20 cellular contexts compared by ENCODE assay signal in the genomic region with DNA sequence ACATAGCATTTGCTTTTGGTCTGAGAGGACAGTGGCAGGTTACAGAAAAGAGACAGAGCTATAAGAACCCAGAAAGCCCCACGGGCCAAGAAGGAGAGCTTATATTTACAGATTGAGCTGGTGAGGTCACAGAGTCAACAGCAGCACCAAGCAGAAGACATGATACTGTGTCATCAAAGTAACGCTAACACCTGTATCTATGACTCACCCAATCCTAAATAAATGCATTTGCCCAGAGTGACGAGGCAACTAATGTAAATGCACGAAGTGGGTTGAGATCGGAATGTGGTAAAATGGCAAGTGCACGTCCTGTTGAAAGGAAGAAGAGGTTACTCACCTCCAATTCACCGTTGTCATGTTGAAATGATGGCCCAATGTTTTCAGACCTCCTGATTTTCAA. TPM values are rescaled to one million over a fixed set of nuclear protein-coding genes. Genes with fewer than 3 reads are reported as not detected.
DNase-seq lines count a peak whose midpoint lies in the region; ATAC-seq, FAIRE-seq and TF ChIP-seq lines count a peak whose summit lies in the region.
"Had no signal": no experiment of that assay in that cellular context is flagged by ENCODE, and none has a peak within 500 bp of the region (broad histone marks: within the 10 kb centered on the region; RNA-seq: fewer than 3 reads in every experiment).

No MANE protein-coding gene starts in this region.

- H3K27me3 ChIP-seq in RWPE2 (ENCODE audit: insufficient read depth, poor library complexity, severe bottlenecking), result no peaks in the 10 kb centered on the region
- H3K27me3 ChIP-seq in foreskin keratinocyte, result no peaks in the 10 kb centered on the region

- no peaks in the 10 kb centered on the region for H3K4me1 ChIP-seq in RWPE2 (ENCODE audit: insufficient read depth, poor library complexity, severe bottlenecking)
- no peaks in the 10 kb centered on the region for H3K4me1 ChIP-seq in foreskin keratinocyte

- H3K27ac ChIP-seq in RWPE2 (ENCODE audit: poor library complexity, severe bottlenecking), result no peak overlapping the region
- H3K27ac ChIP-seq in foreskin keratinocyte, result no peak overlapping the region
- H3K27ac ChIP-seq: PC-9, SK-N-MC had no signal

- no peaks in the 10 kb centered on the region for H3K36me3 ChIP-seq in RWPE2 (ENCODE audit: low read depth)

- H3K4me1 Mint-ChIP-seq in activated CD8-positive, alpha-beta memory T cell treated with anti-CD3 and anti-CD28 coated beads, Interleukin-2, amount 10 ng/mL, durations not matched to agents 7 days and 5 days, result no peaks in the 10 kb centered on the region

- no peaks in the 10 kb centered on the region for H3K9me3 ChIP-seq in RWPE2 (ENCODE audit: severe bottlenecking)

- H3K36me3 Mint-ChIP-seq in activated CD8-positive, alpha-beta memory T cell treated with anti-CD3 and anti-CD28 coated beads, Interleukin-2, amount 10 ng/mL, durations not matched to agents 7 days and 5 days, result no peaks in the 10 kb centered on the region

- peak; percentile 9 for FAIRE-seq in HTR-8/SVneo (lab: Jason Lieb, UNC)

- no peak overlapping the region for H3K4me3 ChIP-seq in RWPE2 (ENCODE audit: severe bottlenecking)
- H3K4me3 ChIP-seq: PC-9, SK-N-MC had no signal

- no peaks in the 10 kb centered on the region for H3K9me3 Mint-ChIP-seq in activated CD8-positive, alpha-beta memory T cell treated with anti-CD3 and anti-CD28 coated beads, Interleukin-2, amount 10 ng/mL, durations not matched to agents 7 days and 5 days (ENCODE audit: low read depth)
- H3K9me3 Mint-ChIP-seq: HFFc6 had no signal

- ATAC-seq in RWPE2 (ENCODE audit: low read depth) (peak; percentile 73), foreskin keratinocyte (peak; percentile 85)
- ATAC-seq in activated CD8-positive, alpha-beta memory T cell treated with anti-CD3 and anti-CD28 coated beads, Interleukin-2, amount 10 ng/mL, durations not matched to agents 7 days and 5 days, result no peak
- ATAC-seq: Right ventricle myocardium inferior had no signal

- no peak for TF ChIP-seq CTCF in RWPE2 (IDR thresholded peaks at IDR 0.05; ENCODE audit: poor library complexity, severe bottlenecking)
- no peak for TF ChIP-seq CTCF in foreskin keratinocyte (conservative IDR thresholded peaks at IDR 0.05)

- H3K27me3 Mint-ChIP-seq in activated CD8-positive, alpha-beta memory T cell treated with anti-CD3 and anti-CD28 coated beads, Interleukin-2, amount 10 ng/mL, durations not matched to agents 7 days and 5 days, result peaks cover 10% of the 10 kb centered on the region

- H3K27ac Mint-ChIP-seq in activated CD8-positive, alpha-beta memory T cell treated with anti-CD3 and anti-CD28 coated beads, Interleukin-2, amount 10 ng/mL, durations not matched to agents 7 days and 5 days, result no peak overlapping the region
- H3K27ac Mint-ChIP-seq: HFFc6 had no signal

- DNase-seq in ELR (ENCODE audit: low read depth) (peak; percentile 17), HTR-8/SVneo (ENCODE audit: insufficient read length, low spot score) (no peak), RWPE2 (ENCODE audit: low spot score) (no peak), foreskin keratinocyte (peak; percentile 77 to 81), DMS79 treated with DMSO at 0.1 percent for 48 hours (lab: John Stamatoyannopoulos, UW) (no peak), NCI-H446 (lab: John Stamatoyannopoulos, UW) (no peak)
- DNase-seq in activated effector memory CD4-positive, alpha-beta T cell treated with anti-CD3 and anti-CD28 coated beads, Interleukin-2, amount 50 U/mL, for 16 hours, result no peak
- DNase-seq in activated CD8-positive, alpha-beta memory T cell treated with anti-CD3 and anti-CD28 coated beads, Interleukin-2, amount 10 ng/mL, durations not matched to agents 7 days and 5 days, result no peak
- DNase-seq: AML-193, COR-L47, DMS 273 treated with DMSO at 0.1 percent for 48 hours, H7, HFFc6, NCI-H1417, NCI-H187, NCI-H2107, NCI-H510A treated with DMSO at 0.1 percent for 48 hours, PC-9 had no signal

- no peak overlapping the region for H3K4me3 Mint-ChIP-seq in activated CD8-positive, alpha-beta memory T cell treated with anti-CD3 and anti-CD28 coated beads, Interleukin-2, amount 10 ng/mL, durations not matched to agents 7 days and 5 days
- H3K4me3 Mint-ChIP-seq: HFFc6 had no signal

- CTCF ChIA-PET in activated CD8-positive, alpha-beta memory T cell treated with anti-CD3 and anti-CD28 coated beads, Interleukin-2, amount 10 ng/mL, durations not matched to agents 7 days and 5 days (lab: Charles Lee), result no interaction called here

RNA-seq across cellular contexts. Expression of a gene that starts 6.7 kb away (rescaled TPM):
- 1.4 and 5.5 TPM in 2 replicates for total RNA-seq in foreskin keratinocyte
- 1.3 and 3.5 TPM in 2 replicates for polyA plus RNA-seq in foreskin keratinocyte
- total RNA-seq in activated CD8-positive, alpha-beta memory T cell treated with anti-CD3 and anti-CD28 coated beads, Interleukin-2, amount 10 ng/mL, durations not matched to agents 7 days and 5 days, result not detected

RNA-seq across cellular contexts. Expression of a gene that starts 52.9 kb away (rescaled TPM):
- 0.04 TPM in 1 of 2 replicates, not detected in the other for total RNA-seq in foreskin keratinocyte
- 0.08 and 0.10 TPM in 2 replicates for polyA plus RNA-seq in foreskin keratinocyte
- not detected for total RNA-seq in activated CD8-positive, alpha-beta memory T cell treated with anti-CD3 and anti-CD28 coated beads, Interleukin-2, amount 10 ng/mL, durations not matched to agents 7 days and 5 days
- total RNA-seq: PC-9 had no signal

Comparison
In these comparisons a context has a peak if more than half of its experiments do, and no peak if none do; other contexts are left out.
1. DNase-seq: peak in ELR (single experiment) and foreskin keratinocyte (2 of 2); none in HTR-8/SVneo (single experiment), RWPE2 (single experiment), DMS79 treated with DMSO at 0.1 percent for 48 hours (single experiment), NCI-H446 (0 of 2), activated effector memory CD4-positive, alpha-beta T cell treated with anti-CD3 and anti-CD28 coated beads, Interleukin-2, amount 50 U/mL, for 16 hours (single experiment) and activated CD8-positive, alpha-beta memory T cell treated with anti-CD3 and anti-CD28 coated beads, Interleukin-2, amount 10 ng/mL, durations not matched to agents 7 days and 5 days (single experiment).